8 cellular contexts compared by ENCODE assay signal in genomic region chr3:122679085-122679466, GRCh38. TPM values are rescaled to one million over a fixed set of nuclear protein-coding genes. Genes with fewer than 3 reads are reported as not detected.
A peak's percentile ranks its signal among the peaks of the same experiment; 100 is the strongest.
DNase-seq lines count a peak whose midpoint lies in the region; ATAC-seq and TF ChIP-seq lines count a peak whose summit lies in the region.

No MANE protein-coding gene starts in this region.

- H3K4me3 ChIP-seq in GM08714 (ENCODE audit: low read length) (peak overlapping the region; percentile 80; the same call in 1 of the 2 replicates), choroid plexus epithelial cell (ENCODE audit: low read depth, low read length) (peak overlapping the region; percentile 49)

- peak; percentile 41 for DNase-seq in NCI-H446 treated with DMSO at 0.1 percent for 48 hours (lab: John Stamatoyannopoulos, UW)
- DNase-seq in activated CD4-positive, alpha-beta T cell treated with anti-CD3 and anti-CD28 coated beads for 24 hours (ENCODE audit: low read depth in 2 of 2), result peak; percentile 72 to 73
- DNase-seq in choroid plexus epithelial cell (ENCODE audit: low read depth), result peak; percentile 84
- peak; percentile 78 for DNase-seq in left lobe of liver (ENCODE audit: low spot score)
- peak; percentile 83 to 87 for DNase-seq in stimulated activated CD4-positive, alpha-beta T cell treated with anti-CD3 and anti-CD28 coated beads, Interleukin-2, amount 100 ng/mL, for 24 hours

- ATAC-seq in HG03139 (IDR thresholded peaks at IDR 0.05; ENCODE audit: unreplicated experiment) (peak; percentile 42), left lobe of liver (peak; percentile 78), GM18520 (IDR thresholded peaks at IDR 0.05; ENCODE audit: unreplicated experiment) (no peak)

- TF ChIP-seq CTCF in choroid plexus epithelial cell (conservative IDR thresholded peaks at IDR 0.05; ENCODE audit: low read depth, low read length), result peak; percentile 92

RNA-seq across cellular contexts. Expression of gene PARP14, which starts 1.6 kb away (rescaled TPM):
- total RNA-seq in left lobe of liver, result 37.5 TPM
